25 cellular contexts compared by ENCODE assay signal in the genomic region with DNA sequence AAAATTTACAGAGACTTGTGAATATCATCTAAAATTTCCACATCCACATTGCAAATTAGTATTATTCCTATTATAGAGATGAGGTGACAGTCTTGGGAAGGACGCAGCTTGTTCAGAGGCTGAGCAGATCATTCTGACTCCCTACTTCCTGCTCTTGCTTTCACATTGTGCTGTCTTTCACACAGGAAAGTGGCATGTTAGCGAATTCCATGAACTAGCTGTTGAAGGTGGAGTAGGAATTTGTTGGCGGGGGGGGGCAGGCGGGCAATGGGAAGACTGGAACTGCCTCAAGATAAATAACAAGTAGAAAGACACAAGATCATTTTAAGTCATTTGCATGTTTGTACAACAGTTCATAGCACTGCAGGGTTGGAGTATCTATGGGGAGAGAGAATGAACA. TPM values are rescaled to one million over a fixed set of nuclear protein-coding genes. Genes with fewer than 3 reads are reported as not detected.
"Had no signal": no experiment of that assay in that cellular context is flagged by ENCODE, and none has a peak within 500 bp of the region (broad histone marks: within the 10 kb centered on the region; RNA-seq: fewer than 3 reads in every experiment).

No MANE protein-coding gene starts in this region.

- H3K36me3 Mint-ChIP-seq: activated naive CD8-positive, alpha-beta T cell treated with anti-CD3 and anti-CD28 coated beads for 36 hours; brain; memory B cell; naive thymus-derived CD4-positive, alpha-beta T cell had no signal

- H3K9me3 Mint-ChIP-seq: activated CD8-positive, alpha-beta T cell treated with anti-CD3 and anti-CD28 coated beads for 36 hours; activated naive CD8-positive, alpha-beta T cell treated with anti-CD3 and anti-CD28 coated beads for 36 hours; activated T-helper 17 cell treated with anti-CD3 and anti-CD28 coated beads, Interleukin-2, amount 50 U/mL, for 72 hours; brain; dendritic cell treated with granulocyte-macrophage colony-stimulating factor and Interleukin-4, amounts not matched to agents 40 ng/mL and 50 ng/mL, for 4 days; effector memory CD8-positive, alpha-beta T cell; memory B cell had no signal

- H3K4me3 Mint-ChIP-seq: activated CD4-positive, alpha-beta T cell treated with anti-CD3 and anti-CD28 coated beads for 36 hours; activated CD8-positive, alpha-beta T cell treated with anti-CD3 and anti-CD28 coated beads for 36 hours; activated naive CD8-positive, alpha-beta T cell treated with anti-CD3 and anti-CD28 coated beads for 36 hours; activated T-helper 17 cell treated with anti-CD3 and anti-CD28 coated beads, Interleukin-2, amount 50 U/mL, for 72 hours; brain; dendritic cell treated with granulocyte-macrophage colony-stimulating factor and Interleukin-4, amounts not matched to agents 40 ng/mL and 50 ng/mL, for 4 days; effector memory CD8-positive, alpha-beta T cell; memory B cell; naive thymus-derived CD4-positive, alpha-beta T cell had no signal

- H3K27ac Mint-ChIP-seq: activated CD4-positive, alpha-beta T cell treated with anti-CD3 and anti-CD28 coated beads for 36 hours; activated CD8-positive, alpha-beta T cell treated with anti-CD3 and anti-CD28 coated beads for 36 hours; activated naive CD8-positive, alpha-beta T cell treated with anti-CD3 and anti-CD28 coated beads for 36 hours; activated T-helper 17 cell treated with anti-CD3 and anti-CD28 coated beads, Interleukin-2, amount 50 U/mL, for 72 hours; brain; dendritic cell treated with granulocyte-macrophage colony-stimulating factor and Interleukin-4, amounts not matched to agents 40 ng/mL and 50 ng/mL, for 4 days; effector memory CD8-positive, alpha-beta T cell; memory B cell; naive thymus-derived CD4-positive, alpha-beta T cell had no signal

- H3K4me2 ChIP-seq: smooth muscle cell had no signal

- H3K36me3 ChIP-seq: pancreas, stomach had no signal

- H3K4me1 ChIP-seq: foreskin keratinocyte had no signal

- ATAC-seq: activated CD4-positive, alpha-beta T cell treated with anti-CD3 and anti-CD28 coated beads for 36 hours; activated CD8-positive, alpha-beta T cell treated with anti-CD3 and anti-CD28 coated beads for 36 hours; activated T-helper 17 cell treated with anti-CD3 and anti-CD28 coated beads, Interleukin-2, amount 50 U/mL, for 72 hours; effector memory CD8-positive, alpha-beta T cell; foreskin keratinocyte; left ventricle myocardium superior; naive thymus-derived CD4-positive, alpha-beta T cell had no signal

- H3K9me3 ChIP-seq: pancreas, stomach had no signal

- H3K27me3 ChIP-seq: foreskin keratinocyte had no signal

- H3K27ac ChIP-seq: foreskin keratinocyte, stomach had no signal

- H3K4me1 Mint-ChIP-seq: activated CD4-positive, alpha-beta T cell treated with anti-CD3 and anti-CD28 coated beads for 36 hours; activated naive CD8-positive, alpha-beta T cell treated with anti-CD3 and anti-CD28 coated beads for 36 hours; activated T-helper 17 cell treated with anti-CD3 and anti-CD28 coated beads, Interleukin-2, amount 50 U/mL, for 72 hours; memory B cell; naive thymus-derived CD4-positive, alpha-beta T cell had no signal

- H3K4me3 ChIP-seq: pancreas, smooth muscle cell, stomach had no signal

- DNase-seq: activated CD4-positive, alpha-beta T cell treated with anti-CD3 and anti-CD28 coated beads for 36 hours; activated CD8-positive, alpha-beta T cell treated with anti-CD3 and anti-CD28 coated beads for 36 hours; activated naive CD4-positive, alpha-beta T cell; activated naive CD8-positive, alpha-beta T cell treated with anti-CD3 and anti-CD28 coated beads for 36 hours; activated T-cell treated with anti-CD3 and anti-CD28 coated beads, Interleukin-2, amount 50 U/mL, for 1 hour; amniotic stem cell; cerebellar nuclear complex; effector memory CD8-positive, alpha-beta T cell; foreskin keratinocyte; hippocampal formation; left ventricle myocardium superior; naive thymus-derived CD4-positive, alpha-beta T cell; pancreas; stimulated activated CD4-positive, alpha-beta T cell treated with anti-CD3 and anti-CD28 coated beads, Interleukin-4, amount 100 ng/mL, for 1 hour; stomach; trophoblast cell had no signal

RNA-seq across cellular contexts. Expression of a gene that starts 2.3 kb away (rescaled TPM):
- total RNA-seq: activated CD4-positive, alpha-beta T cell treated with anti-CD3 and anti-CD28 coated beads for 36 hours; activated CD8-positive, alpha-beta T cell treated with anti-CD3 and anti-CD28 coated beads for 36 hours; activated naive CD8-positive, alpha-beta T cell treated with anti-CD3 and anti-CD28 coated beads for 36 hours; activated T-helper 17 cell treated with anti-CD3 and anti-CD28 coated beads, Interleukin-2, amount 50 U/mL, for 72 hours; foreskin keratinocyte; left ventricle myocardium superior; mucosa of gallbladder; naive thymus-derived CD4-positive, alpha-beta T cell; sciatic nerve; smooth muscle cell; stomach; T-helper 2 cell treated with Interferon-gamma antibody and Interleukin-4, amounts not matched to agents 100 ng/mL and 5 ng/mL, for 36 hours; temporal lobe had no signal
- polyA plus RNA-seq: foreskin keratinocyte; naive thymus-derived CD4-positive, alpha-beta T cell; pancreas; stomach had no signal

RNA-seq across cellular contexts. Expression of a gene that starts 13.8 kb away (rescaled TPM):
- total RNA-seq: activated CD4-positive, alpha-beta T cell treated with anti-CD3 and anti-CD28 coated beads for 36 hours; activated CD8-positive, alpha-beta T cell treated with anti-CD3 and anti-CD28 coated beads for 36 hours; activated naive CD8-positive, alpha-beta T cell treated with anti-CD3 and anti-CD28 coated beads for 36 hours; activated T-helper 17 cell treated with anti-CD3 and anti-CD28 coated beads, Interleukin-2, amount 50 U/mL, for 72 hours; T-helper 2 cell treated with Interferon-gamma antibody and Interleukin-4, amounts not matched to agents 100 ng/mL and 5 ng/mL, for 36 hours had no signal
- polyA plus RNA-seq: naive thymus-derived CD4-positive, alpha-beta T cell had no signal

RNA-seq across cellular contexts. Expression of a gene that starts 18.9 kb away (rescaled TPM):
- total RNA-seq: activated CD4-positive, alpha-beta T cell treated with anti-CD3 and anti-CD28 coated beads for 36 hours; activated CD8-positive, alpha-beta T cell treated with anti-CD3 and anti-CD28 coated beads for 36 hours; activated naive CD8-positive, alpha-beta T cell treated with anti-CD3 and anti-CD28 coated beads for 36 hours; activated T-helper 17 cell treated with anti-CD3 and anti-CD28 coated beads, Interleukin-2, amount 50 U/mL, for 72 hours; naive thymus-derived CD4-positive, alpha-beta T cell; T-helper 2 cell treated with Interferon-gamma antibody and Interleukin-4, amounts not matched to agents 100 ng/mL and 5 ng/mL, for 36 hours had no signal
- polyA plus RNA-seq: naive thymus-derived CD4-positive, alpha-beta T cell had no signal
